26 cellular contexts compared by ENCODE assay signal in the genomic region with DNA sequence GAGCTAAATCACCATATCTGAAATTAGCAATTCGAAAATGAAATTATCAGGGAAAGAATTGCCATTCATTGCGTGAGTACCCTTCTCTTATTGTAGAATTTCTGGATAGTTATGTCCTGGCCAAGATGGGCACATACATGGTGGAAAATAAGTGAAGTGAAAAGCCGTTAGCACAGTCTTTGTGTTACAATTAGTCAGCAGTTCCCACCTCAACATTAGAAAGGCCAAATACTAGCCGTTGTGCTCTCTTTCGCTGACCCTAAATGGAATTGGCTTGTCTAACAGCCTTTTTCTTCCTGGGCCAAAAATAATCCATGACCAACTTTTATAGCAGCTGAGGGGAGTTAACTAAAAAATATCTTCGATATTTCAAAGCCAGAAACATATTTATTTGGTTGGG.
"Had no signal": no experiment of that assay in that cellular context is flagged by ENCODE, and none has a peak within 500 bp of the region (broad histone marks: within the 10 kb centered on the region; RNA-seq: fewer than 3 reads in every experiment).

No MANE protein-coding gene starts in this region.

- H3K9me3 Mint-ChIP-seq: dendritic cell treated with granulocyte-macrophage colony-stimulating factor and Interleukin-4, amounts not matched to agents 40 ng/mL and 50 ng/mL, for 4 days; neural crest cell; type B pancreatic cell had no signal

- ATAC-seq: effector memory CD8-positive, alpha-beta T cell; gastroesophageal sphincter; naive thymus-derived CD8-positive, alpha-beta T cell; pancreas; right cardiac atrium had no signal

- H3K36me3 Mint-ChIP-seq: naive thymus-derived CD8-positive, alpha-beta T cell; type B pancreatic cell had no signal

- H3K4me1 ChIP-seq: esophagus squamous epithelium, left ventricle myocardium inferior, pancreas, stomach, thyroid gland had no signal

- H3K9me3 ChIP-seq: esophagus squamous epithelium, gastroesophageal sphincter, left ventricle myocardium inferior, pancreas, stomach, thyroid gland had no signal

- H3K27ac Mint-ChIP-seq: dendritic cell treated with granulocyte-macrophage colony-stimulating factor and Interleukin-4, amounts not matched to agents 40 ng/mL and 50 ng/mL, for 4 days; effector memory CD8-positive, alpha-beta T cell; naive thymus-derived CD8-positive, alpha-beta T cell; progenitor cell of endocrine pancreas; type B pancreatic cell had no signal

- H3K4me3 Mint-ChIP-seq: dendritic cell treated with granulocyte-macrophage colony-stimulating factor and Interleukin-4, amounts not matched to agents 40 ng/mL and 50 ng/mL, for 4 days; effector memory CD8-positive, alpha-beta T cell; naive thymus-derived CD8-positive, alpha-beta T cell; neural crest cell; type B pancreatic cell had no signal

- DNase-seq: cerebellar nuclear complex; effector memory CD8-positive, alpha-beta T cell; esophagus squamous epithelium; foreskin fibroblast; glutamatergic neuron; kidney; left cardiac atrium; left ventricle myocardium inferior; mesenchymal stem cell; naive thymus-derived CD8-positive, alpha-beta T cell; nucleus accumbens; pancreas; right cardiac atrium; stimulated activated CD4-positive, alpha-beta T cell treated with anti-CD3 and anti-CD28 coated beads, Interleukin-2, amount 100 ng/mL, for 24 hours; stimulated activated CD4-positive, alpha-beta T cell treated with anti-CD3 and anti-CD28 coated beads, Interleukin-4, amount 100 ng/mL, for 4 hours; stimulated activated naive CD4-positive, alpha-beta T cell; stomach; substantia nigra; thyroid gland had no signal

- H3K27me3 Mint-ChIP-seq: dendritic cell treated with granulocyte-macrophage colony-stimulating factor and Interleukin-4, amounts not matched to agents 40 ng/mL and 50 ng/mL, for 4 days; effector memory CD8-positive, alpha-beta T cell; progenitor cell of endocrine pancreas; type B pancreatic cell had no signal

- H3K4me1 Mint-ChIP-seq: naive thymus-derived CD8-positive, alpha-beta T cell; neural crest cell had no signal

- H3K4me3 ChIP-seq: esophagus squamous epithelium, gastroesophageal sphincter, left ventricle myocardium inferior, lung, pancreas, skin epidermis, stomach, thyroid gland had no signal

- H3K36me3 ChIP-seq: esophagus squamous epithelium, gastroesophageal sphincter, left ventricle myocardium inferior, pancreas, stomach, thyroid gland had no signal

- H3K27ac ChIP-seq: esophagus squamous epithelium, gastroesophageal sphincter, left ventricle myocardium inferior, pancreas, skin epidermis, stomach, thyroid gland had no signal

- H3K27me3 ChIP-seq: esophagus squamous epithelium, gastroesophageal sphincter, pancreas, stomach, thyroid gland had no signal
